13 cellular contexts compared by ENCODE assay signal in the genomic region with DNA sequence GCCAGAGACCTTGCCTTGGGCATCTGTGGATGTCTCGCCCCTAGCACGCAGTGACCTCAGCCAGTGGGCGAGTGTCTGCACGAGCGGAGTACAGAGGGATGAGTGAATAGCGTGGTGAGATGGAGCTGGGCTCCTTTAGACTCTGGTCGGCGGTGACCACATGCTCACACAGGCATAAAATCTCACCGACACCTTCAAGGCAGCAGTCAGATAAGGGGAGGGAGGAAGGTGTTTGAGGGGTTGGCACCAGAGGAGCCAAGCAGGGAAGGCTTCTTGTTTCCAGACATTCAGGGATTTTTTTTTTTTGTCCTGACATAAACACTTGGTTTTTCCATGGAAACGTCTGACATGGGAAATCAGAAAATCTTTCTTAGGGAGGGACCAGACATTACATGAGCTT. TPM values are rescaled to one million over a fixed set of nuclear protein-coding genes. Genes with fewer than 3 reads are reported as not detected.
DNase-seq lines count a peak whose midpoint lies in the region; ATAC-seq, FAIRE-seq and TF ChIP-seq lines count a peak whose summit lies in the region.
"Had no signal": no experiment of that assay in that cellular context is flagged by ENCODE, and none has a peak within 500 bp of the region (broad histone marks: within the 10 kb centered on the region; RNA-seq: fewer than 3 reads in every experiment).

No MANE protein-coding gene starts in this region.

- peak overlapping the region; percentile 89 for H2AK5ac ChIP-seq in IMR-90 (ENCODE audit: low read depth, low read length)

- no peak; the same call in 1 of the 2 replicates for TF ChIP-seq POLR2A in IMR-90 (IDR thresholded peaks at IDR 0.05; ENCODE audit: low read depth, low read length)

- H3K23ac ChIP-seq in IMR-90 (ENCODE audit: low read depth, low read length): peak overlapping the region; percentile 83

- H3K9me2 ChIP-seq in Karpas-422 (replicated peaks; ENCODE audit: insufficient read depth, low read length) (no peaks in the 10 kb centered on the region), OCI-LY7 (ENCODE audit: insufficient read depth, low read length) (no peaks in the 10 kb centered on the region)

- intact Hi-C loops in IMR-90 (cut with micrococcal nuclease): loop anchor here (2.0 to 10.0 kb wide), 3 partner anchors 30 to 210 kb away; a partner anchor contains a TSS
- intact Hi-C loops in OCI-LY7 (cut with micrococcal nuclease; ENCODE audit: unreplicated experiment): no loop called here

- H2BK5ac ChIP-seq in IMR-90 (ENCODE audit: low read depth, low read length, poor library complexity, severe bottlenecking): peak overlapping the region; percentile 74

- dilution Hi-C loops in IMR-90 (cut with HindIII; ENCODE audit: low sequenced_read_pairs, unreplicated experiment): no loop called here

- no peaks in the 10 kb centered on the region for H3K36me3 ChIP-seq in IMR-90 (ENCODE audit: control insufficient read depth, insufficient read depth, low read length)
- H3K36me3 ChIP-seq in bronchial epithelial cell (ENCODE audit: control insufficient read depth, insufficient read depth, low read length): no peaks in the 10 kb centered on the region
- H3K36me3 ChIP-seq in smooth muscle cell (ENCODE audit: low read depth): no peaks in the 10 kb centered on the region
- H3K36me3 ChIP-seq in Karpas-422 (ENCODE audit: insufficient read depth, low read length): no peaks in the 10 kb centered on the region
- H3K36me3 ChIP-seq in OCI-LY7 (ENCODE audit: insufficient read depth, low read length): no peaks in the 10 kb centered on the region
- H3K36me3 ChIP-seq: BLaER1 treated with 17β-estradiol and CSF1 and Interleukin-3, amounts not matched to agents 10 nM and 100 nM had no signal

- H3K79me2 ChIP-seq in smooth muscle cell (ENCODE audit: low read depth) (no peaks in the 10 kb centered on the region), Karpas-422 (ENCODE audit: low read length) (no peaks in the 10 kb centered on the region), OCI-LY7 (ENCODE audit: insufficient read depth, low read depth, low read length) (no peaks in the 10 kb centered on the region)

- TF ChIP-seq CTCF in IMR-90 (conservative IDR thresholded peaks at IDR 0.05; ENCODE audit: low read depth, low read length) (no peak), bronchial epithelial cell (IDR thresholded peaks at IDR 0.05; ENCODE audit: insufficient read depth, low read length, severe bottlenecking) (no peak), smooth muscle cell (IDR thresholded peaks at IDR 0.05; ENCODE audit: borderline replicate concordance, insufficient read depth, poor library complexity, severe bottlenecking) (no peak), OCI-LY7 (conservative IDR thresholded peaks at IDR 0.05; ENCODE audit: low read length) (no peak)

- H4K91ac ChIP-seq in IMR-90 (ENCODE audit: insufficient read depth, low read depth, low read length): peak overlapping the region; percentile 83

- DNase-seq in IMR-90 (peak; percentile 39), bronchial epithelial cell (ENCODE audit: low read depth) (peak; percentile 2), smooth muscle cell (lab: John Stamatoyannopoulos, UW; ENCODE audit: unreplicated experiment) (no peak), Karpas-422 (no peak), OCI-LY7 (ENCODE audit: low spot score) (no peak)
- DNase-seq in activated naive CD4-positive, alpha-beta T cell treated with anti-CD3 and anti-CD28 coated beads, Interleukin-2, amount 50 U/mL, for 16 hours: no peak
- DNase-seq: activated CD4-positive, alpha-beta T cell treated with anti-CD3 and anti-CD28 coated beads, Interleukin-2, amount 50 U/mL, for 4 hours; KG1; stimulated activated CD4-positive, alpha-beta T cell treated with anti-CD3 and anti-CD28 coated beads, Interleukin-4, amount 100 ng/mL, for 4 hours; T-helper 2 cell had no signal

- H2AFZ ChIP-seq in IMR-90 (replicated peaks; ENCODE audit: low read length, poor library complexity) (peak overlapping the region; percentile 82), smooth muscle cell (ENCODE audit: low read depth) (no peak overlapping the region), Karpas-422 (ENCODE audit: low read length) (no peak overlapping the region), OCI-LY7 (ENCODE audit: low read length) (no peak overlapping the region)

- H4K20me1 ChIP-seq in IMR-90 (ENCODE audit: insufficient read depth, low read length) (peaks cover 10% of the 10 kb centered on the region), smooth muscle cell (ENCODE audit: low read depth) (no peaks in the 10 kb centered on the region), Karpas-422 (ENCODE audit: insufficient read depth, low read depth, low read length) (no peaks in the 10 kb centered on the region), OCI-LY7 (ENCODE audit: insufficient read depth, low read length) (no peaks in the 10 kb centered on the region)

- peak overlapping the region; percentile 65 for H4K5ac ChIP-seq in IMR-90 (ENCODE audit: low read depth, low read length)

- no peaks in the 10 kb centered on the region for H3K79me1 ChIP-seq in IMR-90 (ENCODE audit: low read depth in 1 of 2, low read length in 2 of 2)

- H3K27me3 ChIP-seq in IMR-90 (ENCODE audit: control insufficient read depth, insufficient read depth, low read length) (no peaks in the 10 kb centered on the region), bronchial epithelial cell (ENCODE audit: control insufficient read depth, insufficient read depth, low read length) (no peaks in the 10 kb centered on the region), layer of hippocampus (ENCODE audit: control insufficient read depth, insufficient read depth, low read length) (no peaks in the 10 kb centered on the region), smooth muscle cell (ENCODE audit: low read depth) (no peaks in the 10 kb centered on the region), Karpas-422 (ENCODE audit: low read length) (no peaks in the 10 kb centered on the region)
- H3K27me3 ChIP-seq: BLaER1 treated with 17β-estradiol and CSF1 and Interleukin-3, amounts not matched to agents 10 nM and 100 nM had no signal

- CTCF ChIA-PET in IMR-90 (lab: Yijun Ruan, JAX): interaction anchor here (0.6 to 2.2 kb wide), 4 partner anchors 15 to 37 kb away, joined by 3 to 7 read pairs (median 4); no protein-coding TSS in a partner anchor
- CTCF ChIA-PET in OCI-LY7 (lab: Charles Lee; ENCODE audit: unreplicated experiment): no interaction called here

- WGBS in IMR-90 (ENCODE audit: extremely low coverage in 2 of 2, insufficient read length in 1 of 2), 2 experiments: no CpG with 5 or more reads among the region's 10 CpGs
- WGBS in smooth muscle cell (ENCODE audit: low lambda C conversion rate): 49% methylated on average over 10 of the region's 10 CpGs

- H4K8ac ChIP-seq in IMR-90 (ENCODE audit: low read depth in 2 of 2, low read length in 2 of 2): peak overlapping the region; percentile 37 to 83

- TF ChIP-seq RAD21 in IMR-90 (IDR thresholded peaks at IDR 0.05; ENCODE audit: low read length): 0 out of 2 replicates have a peak, but pooled peaks have one; percentile 9

- H2BK20ac ChIP-seq in IMR-90 (ENCODE audit: low read depth, low read length): peak overlapping the region; percentile 78

- POLR2A ChIA-PET in IMR-90 (lab: Charles Lee; ENCODE audit: unreplicated experiment) (interaction anchor here (0.5 kb wide), 1 partner anchor 40 kb away, joined by 3 read pairs; no protein-coding TSS in a partner anchor), OCI-LY7 (lab: Charles Lee) (no interaction called here)

- no peak for FAIRE-seq in bronchial epithelial cell (lab: Jason Lieb, UNC)

- in situ Hi-C loops in IMR-90 (cut with MboI; ENCODE audit: low sequenced_read_pairs): no loop called here

- H3K9ac ChIP-seq in IMR-90 (ENCODE audit: low read depth, low read length) (peak overlapping the region; percentile 4), smooth muscle cell (ENCODE audit: low read depth) (peak overlapping the region; percentile 66), Karpas-422 (ENCODE audit: low read length) (no peak overlapping the region)
- H3K9ac ChIP-seq: BLaER1 treated with 17β-estradiol and CSF1 and Interleukin-3, amounts not matched to agents 10 nM and 100 nM had no signal

- H2BK120ac ChIP-seq in IMR-90 (ENCODE audit: low read depth, low read length): peak overlapping the region; percentile 92

- H3K27ac ChIP-seq in IMR-90 (ENCODE audit: insufficient read depth, low read length) (peak overlapping the region; percentile 64), layer of hippocampus (ENCODE audit: low read depth, low read length) (peak overlapping the region; percentile 58), smooth muscle cell (ENCODE audit: low read depth) (peak overlapping the region; percentile 88), Karpas-422 (ENCODE audit: low read length) (no peak overlapping the region), OCI-LY7 (ENCODE audit: low read depth, low read length, poor library complexity, severe bottlenecking) (no peak overlapping the region)
- H3K27ac ChIP-seq: BLaER1 treated with 17β-estradiol and CSF1 and Interleukin-3, amounts not matched to agents 10 nM and 100 nM had no signal

- H3K9me1 ChIP-seq in IMR-90 (ENCODE audit: insufficient read depth, low read length): peaks cover 24% of the 10 kb centered on the region

- peak overlapping the region; percentile 55 for H3K18ac ChIP-seq in IMR-90 (ENCODE audit: low read depth, low read length)

- peak overlapping the region; percentile 18 for H3K4me2 ChIP-seq in IMR-90 (ENCODE audit: low read depth, low read length)
- peak overlapping the region; percentile 62 for H3K4me2 ChIP-seq in smooth muscle cell
- no peak overlapping the region for H3K4me2 ChIP-seq in Karpas-422 (ENCODE audit: low read depth, low read length, poor library complexity, severe bottlenecking)
- no peak overlapping the region for H3K4me2 ChIP-seq in OCI-LY7 (ENCODE audit: low read length)

- ATAC-seq in IMR-90 (ENCODE audit: low read depth) (peak; percentile 7), GM19351 (IDR thresholded peaks at IDR 0.05; ENCODE audit: unreplicated experiment) (no peak)

- H2BK15ac ChIP-seq in IMR-90 (ENCODE audit: low read depth, low read length): peak overlapping the region; percentile 63; the same call in 2 of the 3 replicates

- H3F3A ChIP-seq in smooth muscle cell (ENCODE audit: low read depth): peaks cover 8% of the 10 kb centered on the region

- H3K9me3 ChIP-seq in IMR-90 (ENCODE audit: control insufficient read depth, insufficient read depth, low read length) (no peaks in the 10 kb centered on the region), smooth muscle cell (replicated peaks; ENCODE audit: low read depth) (no peaks in the 10 kb centered on the region), Karpas-422 (ENCODE audit: low read length) (no peaks in the 10 kb centered on the region), OCI-LY7 (ENCODE audit: low read length) (peaks cover 2% of the 10 kb centered on the region; the same call in 1 of the 2 replicates)

- H3K4me3 ChIP-seq in IMR-90 (ENCODE audit: insufficient read depth, low read depth, low read length): no peak overlapping the region
- no peak overlapping the region for H3K4me3 ChIP-seq in bronchial epithelial cell (ENCODE audit: low read depth, low read length)
- H3K4me3 ChIP-seq in smooth muscle cell: no peak overlapping the region
- no peak overlapping the region for H3K4me3 ChIP-seq in Karpas-422 (ENCODE audit: low read length)
- H3K4me3 ChIP-seq in OCI-LY7 (ENCODE audit: low read depth, low read length, poor library complexity, severe bottlenecking): no peak overlapping the region
- H3K4me3 ChIP-seq: BLaER1 treated with 17β-estradiol and CSF1 and Interleukin-3, amounts not matched to agents 10 nM and 100 nM had no signal

- H3K4ac ChIP-seq in IMR-90 (ENCODE audit: low read depth, low read length): peak overlapping the region; percentile 90

- H3K4me1 ChIP-seq in IMR-90 (ENCODE audit: control insufficient read depth, insufficient read depth, low read length) (peaks cover 23% of the 10 kb centered on the region), smooth muscle cell (ENCODE audit: low read depth) (peaks cover 4% of the 10 kb centered on the region), Karpas-422 (ENCODE audit: low read length) (no peaks in the 10 kb centered on the region), OCI-LY7 (ENCODE audit: insufficient read depth, low read length, poor library complexity, severe bottlenecking) (no peaks in the 10 kb centered on the region)

- H3K14ac ChIP-seq in IMR-90 (replicated peaks; ENCODE audit: low read depth, low read length): peak overlapping the region; percentile 86

- peak overlapping the region; percentile 38 for H2AK9ac ChIP-seq in IMR-90 (replicated peaks; ENCODE audit: low read depth, low read length, poor library complexity)

- peak overlapping the region; percentile 48 for H3K56ac ChIP-seq in IMR-90 (ENCODE audit: extremely low read depth, insufficient read depth, low read length)

- BruUV-seq in IMR-90 (replicated peaks; lab: Mats Ljungman, UMichigan): no TSS peak
- no TSS peak for BruUV-seq in OCI-LY7 (replicated peaks; lab: Mats Ljungman, UMichigan)

RNA-seq across cellular contexts. Expression of a gene that starts 35.8 kb away (rescaled TPM):
- total RNA-seq in IMR-90 (2012; rRNA removed): under 0.01 and 0.18 TPM in 2 replicates
- polyA plus RNA-seq in IMR-90 (2012; rRNA removed): 0.29 and 0.38 TPM in 2 replicates
- 0.25 and 0.36 TPM in 2 replicates for polyA plus RNA-seq in IMR-90 (2012; cell fraction: cytosol; rRNA removed)
- 0.39 and 0.41 TPM in 2 replicates for polyA plus RNA-seq in IMR-90 (2012; cell fraction: nucleus; rRNA removed; ENCODE audit: low replicate concordance)
- not detected in 2 replicates for total RNA-seq in bronchial epithelial cell
- total RNA-seq in smooth muscle cell: not detected in 2 replicates
- polyA plus RNA-seq in smooth muscle cell: not detected in 2 replicates
- not detected in 2 replicates for total RNA-seq in Karpas-422 (2014; rRNA removed; shearing (Covaris generic); ENCODE audit: low replicate concordance)
- 0.05 and 0.06 TPM in 2 replicates for total RNA-seq in OCI-LY7 (2014; rRNA removed; shearing (Covaris generic))
- 0.17 TPM in 1 of 2 replicates, not detected in the other for total RNA-seq in OCI-LY7 (2022)

Comparison
In these comparisons a context has a peak if more than half of its experiments do, and no peak if none do; other contexts are left out.
1. DNase-seq: peak in IMR-90 (single experiment) and bronchial epithelial cell (single experiment); none in smooth muscle cell (single experiment), activated naive CD4-positive, alpha-beta T cell treated with anti-CD3 and anti-CD28 coated beads, Interleukin-2, amount 50 U/mL, for 16 hours (single experiment), Karpas-422 (single experiment) and OCI-LY7 (single experiment).
2. H3K27ac ChIP-seq: peak in IMR-90 (single experiment), layer of hippocampus (single experiment) and smooth muscle cell (single experiment); none in Karpas-422 (single experiment) and OCI-LY7 (single experiment).
3. H3K4me2 ChIP-seq: peak in IMR-90 (single experiment) and smooth muscle cell (single experiment); none in Karpas-422 (single experiment) and OCI-LY7 (single experiment).